In genomic region chr3:43288366-43288765, GRCh38 we compare ENCODE assay signal across 1 cellular context.
TF ChIP-seq lines count a peak whose summit lies in the region.

No MANE protein-coding gene starts in this region.

TF ChIP-seq in GM23338, 12 proteins besides CTCF, POLR2A, EP300 and RAD21 (continued from another document):
- TF ChIP-seq ZNF462 (CRISPR knock-in tag; IDR thresholded peaks at IDR 0.05) (no peak), POLR2AphosphoS5 (IDR thresholded peaks at IDR 0.05; ENCODE audit: low read depth) (no peak), ETS1 (IDR thresholded peaks at IDR 0.05) (no peak), EZH2 (IDR thresholded peaks at IDR 0.05; ENCODE audit: low read depth, unreplicated experiment) (no peak), STAT1 (IDR thresholded peaks at IDR 0.05; ENCODE audit: unreplicated experiment) (no peak)
TF ChIP-seq in GM23338: peak in this region for 0.
